Comparison of ENCODE assay signal across 12 cellular contexts in genomic region chr7:42232275-42232674, GRCh38. TPM values are rescaled to one million over a fixed set of nuclear protein-coding genes. Genes with fewer than 3 reads are reported as not detected.
A peak's percentile ranks its signal among the peaks of the same experiment; 100 is the strongest.
DNase-seq lines count a peak whose midpoint lies in the region; ATAC-seq and TF ChIP-seq lines count a peak whose summit lies in the region.
"Had no signal": no experiment of that assay in that cellular context is flagged by ENCODE, and none has a peak within 500 bp of the region (broad histone marks: within the 10 kb centered on the region; RNA-seq: fewer than 3 reads in every experiment).

No MANE protein-coding gene starts in this region.

- H3K27me3 ChIP-seq in HUES64 (ENCODE audit: insufficient read depth, low read length) (no peaks in the 10 kb centered on the region), mammary epithelial cell (ENCODE audit: insufficient read depth, low read length) (no peaks in the 10 kb centered on the region), dorsolateral prefrontal cortex (peaks cover 0 to 61% (median 19%) of the 10 kb centered on the region in 45 donors)

- no peaks in the 10 kb centered on the region for H4K20me1 ChIP-seq in mammary epithelial cell (ENCODE audit: insufficient read depth, low read length)

- peak overlapping the region; percentile 92 for H3K4me2 ChIP-seq in mammary epithelial cell (ENCODE audit: insufficient read depth, low read depth, low read length)
- H3K4me2 ChIP-seq: A549 had no signal

- H3K4me3 ChIP-seq in HUES64 (ENCODE audit: low read length) (peak overlapping the region; percentile 92; the same call in 1 of the 2 replicates), mammary epithelial cell (replicated peaks in 1 of 3; ENCODE audit: insufficient read depth in 1 of 3, low read depth in 2 of 3, low read length in 3 of 3) (peak overlapping the region in 1 of 3 experiments; percentile 8), lower leg skin (ENCODE audit: low read depth, poor library complexity, severe bottlenecking) (no peak overlapping the region), dorsolateral prefrontal cortex (no peak overlapping the region)
- H3K4me3 ChIP-seq: A549 had no signal

- DNase-seq in mammary epithelial cell, result peak; percentile 94
- DNase-seq in lower leg skin (ENCODE audit: low spot score in 2 of 2), result peak; percentile 39 to 89
- DNase-seq in left lobe of liver (ENCODE audit: low spot score), result no peak
- no peak for DNase-seq in dorsolateral prefrontal cortex
- DNase-seq in activated gamma-delta T cell (lab: John Stamatoyannopoulos, UW), result no peak
- DNase-seq in HuH-7 (ENCODE audit: low spot score), result no peak
- DNase-seq: activated CD4-positive, alpha-beta T cell treated with anti-CD3 and anti-CD28 coated beads, Interleukin-2, amount 50 U/mL, for 1 hour; SHP77 treated with DMSO at 0.1 percent for 48 hours; stimulated activated CD8-positive, alpha-beta memory T cell treated with anti-CD3 and anti-CD28 coated beads, Interleukin-4, amount 100 ng/mL, for 48 hours had no signal

- ATAC-seq in left lobe of liver, result no peak
- ATAC-seq: A549 had no signal

- in situ Hi-C loops in mammary epithelial cell (cut with MboI; ENCODE audit: low sequenced_read_pairs in 2 of 2), result loop anchor here in 1 of 2 donors (25.0 kb wide), 2 partner anchors 245 to 455 kb away; no protein-coding TSS in a partner anchor

- H3K36me3 ChIP-seq in HUES64 (ENCODE audit: insufficient read depth, low read length), result no peaks in the 10 kb centered on the region; the same call in 1 of the 2 replicates
- H3K36me3 ChIP-seq in mammary epithelial cell (ENCODE audit: insufficient read depth, low read length), result no peaks in the 10 kb centered on the region

- CTCF ChIA-PET in mammary epithelial cell (lab: Charles Lee; ENCODE audit: low non-redundant PET), result interaction anchor here (0.6 kb wide), 1 partner anchor 116 kb away, joined by 14 read pairs; no protein-coding TSS in a partner anchor

- WGBS in HUES64, result 47% methylated on average over 3 of the region's 4 CpGs
- 0% methylated on average over 4 of the region's 4 CpGs for WGBS in mammary epithelial cell (ENCODE audit: low coverage, missing lambda C conversion rate)
- WGBS in lower leg skin, 2 donors, result 28 to 44% methylated on average over 4 of the region's 4 CpGs

- H3K9ac ChIP-seq in HUES64 (ENCODE audit: low read depth, low read length) (peak overlapping the region; percentile 12; the same call in 1 of the 2 replicates), mammary epithelial cell (ENCODE audit: insufficient read depth, low read length) (peak overlapping the region; percentile 68)

- TF ChIP-seq CTCF in 22Rv1 (IDR thresholded peaks at IDR 0.05) (no peak), mammary epithelial cell (conservative IDR thresholded peaks at IDR 0.05 in 1 of 2, IDR thresholded peaks at IDR 0.05 in 1 of 2; ENCODE audit: extremely low read depth in 1 of 2, insufficient read depth in 1 of 2, low read depth in 1 of 2, low read length in 2 of 2) (no peak), lower leg skin (IDR thresholded peaks at IDR 0.05) (no peak), dorsolateral prefrontal cortex (IDR thresholded peaks at IDR 0.05 in 54 of 56, conservative IDR thresholded peaks at IDR 0.05 in 2 of 56; ENCODE audit: low read depth in 1 of 56, partially characterized antibody in 56 of 56) (no peak)

- TF ChIP-seq POLR2A in lower leg skin (IDR thresholded peaks at IDR 0.05), result no peak

- H3K9me3 ChIP-seq in HUES64 (ENCODE audit: insufficient read depth, low read depth, low read length), result no peaks in the 10 kb centered on the region
- H3K9me3 ChIP-seq in mammary epithelial cell (replicated peaks; ENCODE audit: insufficient read depth, low read length), result no peaks in the 10 kb centered on the region
- H3K9me3 ChIP-seq: A549 had no signal

- H3K27ac ChIP-seq in 22Rv1 (peak overlapping the region; percentile 24; the same call in 1 of the 2 replicates), HUES64 (ENCODE audit: low read depth, low read length) (no peak overlapping the region; the same call in 1 of the 2 replicates), mammary epithelial cell (ENCODE audit: insufficient read depth, low read depth, low read length) (peak overlapping the region; percentile 59), dorsolateral prefrontal cortex (no peak overlapping the region)
- H3K27ac ChIP-seq: A549 had no signal

- BruUV-seq in mammary epithelial cell (replicated peaks; lab: Mats Ljungman, UMichigan), result no TSS peak

- intact Hi-C loops in mammary epithelial cell (cut with micrococcal nuclease), result loop anchor here (1.0 to 10.0 kb wide), 5 partner anchors 33 to 603 kb away; no protein-coding TSS in a partner anchor
- intact Hi-C loops in lower leg skin (cut with DNase I; ENCODE audit: low total_unique reads), result no loop called here
- intact Hi-C loops in dorsolateral prefrontal cortex (cut with DNase I), result no loop called here

- H3K4me1 ChIP-seq in HUES64 (ENCODE audit: insufficient read depth, low read length) (peaks cover 72% of the 10 kb centered on the region), mammary epithelial cell (ENCODE audit: insufficient read depth, low read length) (peaks cover 50% of the 10 kb centered on the region)
- H3K4me1 ChIP-seq: A549 had no signal

- H2AFZ ChIP-seq in mammary epithelial cell (ENCODE audit: low read depth, low read length), result no peak overlapping the region

- dilution Hi-C loops in mammary epithelial cell (cut with HindIII; ENCODE audit: low sequenced_read_pairs), result loop anchor here (5.0 to 25.0 kb wide), 2 partner anchors 75 to 245 kb away; no protein-coding TSS in a partner anchor

- H3K79me2 ChIP-seq in mammary epithelial cell (ENCODE audit: insufficient read depth, low read length), result peaks cover 90% of the 10 kb centered on the region

RNA-seq across cellular contexts. Expression of gene GLI3, which starts 4.7 kb away (rescaled TPM):
- 20.6 TPM for polyA plus RNA-seq in HUES64 (2013, experiment 1 of 2)
- polyA plus RNA-seq in HUES64 (2013, experiment 2 of 2), result 24.7 TPM
- total RNA-seq in mammary epithelial cell, result 10 to 100 TPM in 1 of 2 donors, 1 to 10 TPM in 1; 6.3 to 26.2 TPM
- polyA plus RNA-seq in mammary epithelial cell, result 4.3 TPM
- 44.0 TPM for polyA minus RNA-seq in mammary epithelial cell
- total RNA-seq in lower leg skin, result 10 to 100 TPM; 16.4 to 28.2 (median 18.3) TPM
- total RNA-seq in left lobe of liver, result 0.88 TPM
- 10 to 100 TPM in 118 of 120 experiments, 1 to 10 TPM in 2; 9.6 to 44.2 (median 16.2) TPM for total RNA-seq in dorsolateral prefrontal cortex

Comparison
In these comparisons a context has a peak if more than half of its experiments do, and no peak if none do; other contexts are left out.
1. H3K27ac ChIP-seq: peak in 22Rv1 (single experiment) and mammary epithelial cell (single experiment); none in HUES64 (single experiment) and dorsolateral prefrontal cortex (0 of 59).
2. DNase-seq: peak in mammary epithelial cell (single experiment) and lower leg skin (2 of 2); none in left lobe of liver (single experiment), dorsolateral prefrontal cortex (0 of 10), activated gamma-delta T cell (single experiment) and HuH-7 (single experiment).